1 cellular context compared by ENCODE assay signal in genomic region chrX:49880668-49881067, GRCh38.
TF ChIP-seq lines count a peak whose summit lies in the region.

No MANE protein-coding gene starts in this region.

TF ChIP-seq in GM12878, 131 proteins besides CTCF, POLR2A, EP300 and RAD21:
- no peak for TF ChIP-seq RAD51 (IDR thresholded peaks at IDR 0.05)
- no peak for TF ChIP-seq FOXM1 (IDR thresholded peaks at IDR 0.05; ENCODE audit: low read depth, low read length)
- no peak for TF ChIP-seq ZNF274 (IDR thresholded peaks at IDR 0.05; ENCODE audit: insufficient read depth, insufficient read length)
- no peak for TF ChIP-seq IRF3 (IDR thresholded peaks at IDR 0.05)
- TF ChIP-seq IKZF1 (conservative IDR thresholded peaks at IDR 0.05), result no peak
- no peak for TF ChIP-seq ASH2L (IDR thresholded peaks at IDR 0.05; ENCODE audit: borderline replicate concordance, low read depth)
- TF ChIP-seq E2F4 (IDR thresholded peaks at IDR 0.05; ENCODE audit: low read depth, low read length), result no peak
- no peak for TF ChIP-seq NRF1 (conservative IDR thresholded peaks at IDR 0.05; ENCODE audit: low read depth, low read length)
- no peak for TF ChIP-seq POLR2AphosphoS2 (IDR thresholded peaks at IDR 0.05; ENCODE audit: low read depth, low read length)
- no peak for TF ChIP-seq ETV6 (conservative IDR thresholded peaks at IDR 0.05 in 1 of 2, IDR thresholded peaks at IDR 0.05 in 1 of 2; ENCODE audit: borderline replicate concordance in 1 of 2, low read depth in 1 of 2)
